2 cellular contexts compared by ENCODE assay signal in genomic region chr2:113323129-113323528, GRCh38. TPM values are rescaled to one million over a fixed set of nuclear protein-coding genes. Genes with fewer than 3 reads are reported as not detected.
"Had no signal": no experiment of that assay in that cellular context is flagged by ENCODE, and none has a peak within 500 bp of the region (broad histone marks: within the 10 kb centered on the region; RNA-seq: fewer than 3 reads in every experiment).

No MANE protein-coding gene starts in this region.

RNA-seq across cellular contexts. Expression of gene PAX8, which starts 44.4 kb away (rescaled TPM):
- total RNA-seq: bronchial epithelial cell, cerebellum had no signal
